Comparison of ENCODE assay signal across 26 cellular contexts in genomic region chr2:134600208-134600607, GRCh38.
"Had no signal": no experiment of that assay in that cellular context is flagged by ENCODE, and none has a peak within 500 bp of the region (broad histone marks: within the 10 kb centered on the region; RNA-seq: fewer than 3 reads in every experiment).

No MANE protein-coding gene starts in this region.

- H3K27ac ChIP-seq: coronary artery, dorsolateral prefrontal cortex, esophagus squamous epithelium, gastrocnemius medialis, heart right ventricle, hepatocyte, left lung, lower lobe of right lung had no signal

- H3K27me3 ChIP-seq: gastrocnemius medialis, hepatocyte, left lung had no signal

- FAIRE-seq: colon, endothelial cell of umbilical vein, keratinocyte had no signal

- H3K4me3 ChIP-seq: coronary artery, dorsolateral prefrontal cortex, esophagus squamous epithelium, gastrocnemius medialis, heart right ventricle, hepatocyte, left lung, lower lobe of right lung, mucosa of descending colon had no signal

- DNase-seq: dermis blood vessel endothelial cell; dorsolateral prefrontal cortex; effector CD4-positive, alpha-beta T cell; effector memory CD4-positive, alpha-beta T cell; esophagus squamous epithelium; foreskin fibroblast; foreskin melanocyte; gastrocnemius medialis; glutamatergic neuron; head of caudate nucleus; heart right ventricle; hypothalamus; immature natural killer cell; left cardiac atrium; left lung; left ventricle myocardium superior; lower lobe of right lung; mesenchymal stem cell; mucosa of descending colon; naive B cell; naive thymus-derived CD8-positive, alpha-beta T cell had no signal

- ATAC-seq: gastrocnemius medialis; heart right ventricle; left cardiac atrium; left lung; left ventricle myocardium superior; lower lobe of right lung; mucosa of descending colon; naive thymus-derived CD8-positive, alpha-beta T cell had no signal

- H3K4me1 ChIP-seq: esophagus squamous epithelium, gastrocnemius medialis, heart right ventricle, left lung, lower lobe of right lung had no signal

- H3K9me3 ChIP-seq: gastrocnemius medialis, lower lobe of right lung, mucosa of descending colon had no signal

- H3K36me3 ChIP-seq: esophagus squamous epithelium, gastrocnemius medialis, heart right ventricle, left lung, lower lobe of right lung had no signal

- H3K4me2 ChIP-seq: hepatocyte had no signal

- H3K79me2 ChIP-seq: hepatocyte had no signal

- H2AFZ ChIP-seq: hepatocyte had no signal
